ENCODE assay signal across 1 cellular context in genomic region chr12:120292411-120292660, GRCh38.
A peak's percentile ranks its signal among the peaks of the same experiment; 100 is the strongest.
TF ChIP-seq lines count a peak whose summit lies in the region.

No MANE protein-coding gene starts in this region.

TF ChIP-seq in K562, 482 proteins besides CTCF, POLR2A, EP300 and RAD21 (continued from another document and continues in another):
- TF ChIP-seq, protein P1, sequence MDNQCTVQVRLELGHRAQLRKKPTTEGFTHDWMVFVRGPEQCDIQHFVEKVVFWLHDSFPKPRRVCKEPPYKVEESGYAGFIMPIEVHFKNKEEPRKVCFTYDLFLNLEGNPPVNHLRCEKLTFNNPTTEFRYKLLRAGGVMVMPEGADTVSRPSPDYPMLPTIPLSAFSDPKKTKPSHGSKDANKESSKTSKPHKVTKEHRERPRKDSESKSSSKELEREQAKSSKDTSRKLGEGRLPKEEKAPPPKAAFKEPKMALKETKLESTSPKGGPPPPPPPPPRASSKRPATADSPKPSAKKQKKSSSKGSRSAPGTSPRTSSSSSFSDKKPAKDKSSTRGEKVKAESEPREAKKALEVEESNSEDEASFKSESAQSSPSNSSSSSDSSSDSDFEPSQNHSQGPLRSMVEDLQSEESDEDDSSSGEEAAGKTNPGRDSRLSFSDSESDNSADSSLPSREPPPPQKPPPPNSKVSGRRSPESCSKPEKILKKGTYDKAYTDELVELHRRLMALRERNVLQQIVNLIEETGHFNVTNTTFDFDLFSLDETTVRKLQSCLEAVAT (IDR thresholded peaks at IDR 0.05), result no peak
- TF ChIP-seq, protein P2, sequence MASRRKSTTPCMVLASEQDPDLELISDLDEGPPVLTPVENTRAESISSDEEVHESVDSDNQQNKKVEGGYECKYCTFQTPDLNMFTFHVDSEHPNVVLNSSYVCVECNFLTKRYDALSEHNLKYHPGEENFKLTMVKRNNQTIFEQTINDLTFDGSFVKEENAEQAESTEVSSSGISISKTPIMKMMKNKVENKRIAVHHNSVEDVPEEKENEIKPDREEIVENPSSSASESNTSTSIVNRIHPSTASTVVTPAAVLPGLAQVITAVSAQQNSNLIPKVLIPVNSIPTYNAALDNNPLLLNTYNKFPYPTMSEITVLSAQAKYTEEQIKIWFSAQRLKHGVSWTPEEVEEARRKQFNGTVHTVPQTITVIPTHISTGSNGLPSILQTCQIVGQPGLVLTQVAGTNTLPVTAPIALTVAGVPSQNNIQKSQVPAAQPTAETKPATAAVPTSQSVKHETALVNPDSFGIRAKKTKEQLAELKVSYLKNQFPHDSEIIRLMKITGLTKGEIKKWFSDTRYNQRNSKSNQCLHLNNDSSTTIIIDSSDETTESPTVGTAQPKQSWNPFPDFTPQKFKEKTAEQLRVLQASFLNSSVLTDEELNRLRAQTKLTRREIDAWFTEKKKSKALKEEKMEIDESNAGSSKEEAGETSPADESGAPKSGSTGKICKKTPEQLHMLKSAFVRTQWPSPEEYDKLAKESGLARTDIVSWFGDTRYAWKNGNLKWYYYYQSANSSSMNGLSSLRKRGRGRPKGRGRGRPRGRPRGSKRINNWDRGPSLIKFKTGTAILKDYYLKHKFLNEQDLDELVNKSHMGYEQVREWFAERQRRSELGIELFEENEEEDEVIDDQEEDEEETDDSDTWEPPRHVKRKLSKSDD (conservative IDR thresholded peaks at IDR 0.05; ENCODE audit: low read length), result no peak
- TF ChIP-seq ZBTB8A (IDR thresholded peaks at IDR 0.05; ENCODE audit: partially characterized antibody) (no peak), SAP30 (IDR thresholded peaks at IDR 0.05; ENCODE audit: borderline replicate concordance, insufficient read depth, low read depth, low read length, poor library complexity, severe bottlenecking) (peak; percentile 18), NCOR1 (IDR thresholded peaks at IDR 0.05) (no peak), ZKSCAN1 (IDR thresholded peaks at IDR 0.05; ENCODE audit: low read depth, low read length) (0 out of 2 replicates have a peak, but pooled peaks have one; percentile 3), ZSCAN29 (IDR thresholded peaks at IDR 0.05) (no peak), TCF3 (CRISPR knock-in tag; IDR thresholded peaks at IDR 0.05) (no peak), ZNF830 (CRISPR knock-in tag; IDR thresholded peaks at IDR 0.05) (no peak), ZNF512 (tag; IDR thresholded peaks at IDR 0.05) (no peak), SPI1 (IDR thresholded peaks at IDR 0.05; ENCODE audit: borderline replicate concordance, low read depth, low read length) (no peak), ZEB2 (IDR thresholded peaks at IDR 0.05) (no peak), ZNF518B (CRISPR knock-in tag; IDR thresholded peaks at IDR 0.05) (no peak), NFE2L1 (tag; IDR thresholded peaks at IDR 0.05; ENCODE audit: borderline replicate concordance, low read depth) (no peak), TRIM28 (IDR thresholded peaks at IDR 0.05) (no peak), KAT8 (IDR thresholded peaks at IDR 0.05; ENCODE audit: low read depth) (no peak), SNRNP70 (optimal IDR thresholded peaks at IDR 0.05; ENCODE audit: low read depth, low read length) (no peak), ZNF140 (CRISPR knock-in tag; IDR thresholded peaks at IDR 0.05) (no peak), RFX1 (IDR thresholded peaks at IDR 0.05) (no peak), CEBPZ (IDR thresholded peaks at IDR 0.05; ENCODE audit: borderline replicate concordance, low read depth, low read length) (no peak), ZNF57 (CRISPR knock-in tag; IDR thresholded peaks at IDR 0.05) (no peak), ZNF436 (CRISPR knock-in tag; IDR thresholded peaks at IDR 0.05) (no peak), FOXK1 (CRISPR knock-in tag; IDR thresholded peaks at IDR 0.05; ENCODE audit: borderline replicate concordance) (no peak), HNRNPLL (IDR thresholded peaks at IDR 0.05; ENCODE audit: low read depth, low read length, poor library complexity, severe bottlenecking) (no peak), SRF (CRISPR knock-in tag; IDR thresholded peaks at IDR 0.05) (no peak), ZNF41 (CRISPR knock-in tag; conservative IDR thresholded peaks at IDR 0.05) (no peak), FOXJ3 (CRISPR knock-in tag; IDR thresholded peaks at IDR 0.05) (no peak), ZNF780A (CRISPR knock-in tag; IDR thresholded peaks at IDR 0.05) (no peak), ZNF445 (CRISPR knock-in tag; IDR thresholded peaks at IDR 0.05; ENCODE audit: low read depth) (no peak), WHSC1 (IDR thresholded peaks at IDR 0.05; ENCODE audit: low read length) (no peak), RHOXF2B (CRISPR knock-in tag; conservative IDR thresholded peaks at IDR 0.05) (no peak), ZNF408 (CRISPR knock-in tag; IDR thresholded peaks at IDR 0.05; ENCODE audit: low read depth) (no peak), SMAD4 (CRISPR knock-in tag; conservative IDR thresholded peaks at IDR 0.05) (no peak), USF1 (CRISPR knock-in tag; IDR thresholded peaks at IDR 0.05) (no peak)
- TF ChIP-seq, protein P3, sequence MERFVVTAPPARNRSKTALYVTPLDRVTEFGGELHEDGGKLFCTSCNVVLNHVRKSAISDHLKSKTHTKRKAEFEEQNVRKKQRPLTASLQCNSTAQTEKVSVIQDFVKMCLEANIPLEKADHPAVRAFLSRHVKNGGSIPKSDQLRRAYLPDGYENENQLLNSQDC (CRISPR knock-in tag; IDR thresholded peaks at IDR 0.05), result no peak
- TF ChIP-seq, protein P4, sequence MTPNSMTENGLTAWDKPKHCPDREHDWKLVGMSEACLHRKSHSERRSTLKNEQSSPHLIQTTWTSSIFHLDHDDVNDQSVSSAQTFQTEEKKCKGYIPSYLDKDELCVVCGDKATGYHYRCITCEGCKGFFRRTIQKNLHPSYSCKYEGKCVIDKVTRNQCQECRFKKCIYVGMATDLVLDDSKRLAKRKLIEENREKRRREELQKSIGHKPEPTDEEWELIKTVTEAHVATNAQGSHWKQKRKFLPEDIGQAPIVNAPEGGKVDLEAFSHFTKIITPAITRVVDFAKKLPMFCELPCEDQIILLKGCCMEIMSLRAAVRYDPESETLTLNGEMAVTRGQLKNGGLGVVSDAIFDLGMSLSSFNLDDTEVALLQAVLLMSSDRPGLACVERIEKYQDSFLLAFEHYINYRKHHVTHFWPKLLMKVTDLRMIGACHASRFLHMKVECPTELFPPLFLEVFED (CRISPR knock-in tag; conservative IDR thresholded peaks at IDR 0.05), result no peak
- TF ChIP-seq, protein P5, sequence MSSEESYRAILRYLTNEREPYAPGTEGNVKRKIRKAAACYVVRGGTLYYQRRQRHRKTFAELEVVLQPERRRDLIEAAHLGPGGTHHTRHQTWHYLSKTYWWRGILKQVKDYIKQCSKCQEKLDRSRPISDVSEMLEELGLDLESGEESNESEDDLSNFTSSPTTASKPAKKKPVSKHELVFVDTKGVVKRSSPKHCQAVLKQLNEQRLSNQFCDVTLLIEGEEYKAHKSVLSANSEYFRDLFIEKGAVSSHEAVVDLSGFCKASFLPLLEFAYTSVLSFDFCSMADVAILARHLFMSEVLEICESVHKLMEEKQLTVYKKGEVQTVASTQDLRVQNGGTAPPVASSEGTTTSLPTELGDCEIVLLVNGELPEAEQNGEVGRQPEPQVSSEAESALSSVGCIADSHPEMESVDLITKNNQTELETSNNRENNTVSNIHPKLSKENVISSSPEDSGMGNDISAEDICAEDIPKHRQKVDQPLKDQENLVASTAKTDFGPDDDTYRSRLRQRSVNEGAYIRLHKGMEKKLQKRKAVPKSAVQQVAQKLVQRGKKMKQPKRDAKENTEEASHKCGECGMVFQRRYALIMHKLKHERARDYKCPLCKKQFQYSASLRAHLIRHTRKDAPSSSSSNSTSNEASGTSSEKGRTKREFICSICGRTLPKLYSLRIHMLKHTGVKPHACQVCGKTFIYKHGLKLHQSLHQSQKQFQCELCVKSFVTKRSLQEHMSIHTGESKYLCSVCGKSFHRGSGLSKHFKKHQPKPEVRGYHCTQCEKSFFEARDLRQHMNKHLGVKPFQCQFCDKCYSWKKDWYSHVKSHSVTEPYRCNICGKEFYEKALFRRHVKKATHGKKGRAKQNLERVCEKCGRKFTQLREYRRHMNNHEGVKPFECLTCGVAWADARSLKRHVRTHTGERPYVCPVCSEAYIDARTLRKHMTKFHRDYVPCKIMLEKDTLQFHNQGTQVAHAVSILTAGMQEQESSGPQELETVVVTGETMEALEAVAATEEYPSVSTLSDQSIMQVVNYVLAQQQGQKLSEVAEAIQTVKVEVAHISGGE (CRISPR knock-in tag; IDR thresholded peaks at IDR 0.05), result no peak
- TF ChIP-seq, protein P6, sequence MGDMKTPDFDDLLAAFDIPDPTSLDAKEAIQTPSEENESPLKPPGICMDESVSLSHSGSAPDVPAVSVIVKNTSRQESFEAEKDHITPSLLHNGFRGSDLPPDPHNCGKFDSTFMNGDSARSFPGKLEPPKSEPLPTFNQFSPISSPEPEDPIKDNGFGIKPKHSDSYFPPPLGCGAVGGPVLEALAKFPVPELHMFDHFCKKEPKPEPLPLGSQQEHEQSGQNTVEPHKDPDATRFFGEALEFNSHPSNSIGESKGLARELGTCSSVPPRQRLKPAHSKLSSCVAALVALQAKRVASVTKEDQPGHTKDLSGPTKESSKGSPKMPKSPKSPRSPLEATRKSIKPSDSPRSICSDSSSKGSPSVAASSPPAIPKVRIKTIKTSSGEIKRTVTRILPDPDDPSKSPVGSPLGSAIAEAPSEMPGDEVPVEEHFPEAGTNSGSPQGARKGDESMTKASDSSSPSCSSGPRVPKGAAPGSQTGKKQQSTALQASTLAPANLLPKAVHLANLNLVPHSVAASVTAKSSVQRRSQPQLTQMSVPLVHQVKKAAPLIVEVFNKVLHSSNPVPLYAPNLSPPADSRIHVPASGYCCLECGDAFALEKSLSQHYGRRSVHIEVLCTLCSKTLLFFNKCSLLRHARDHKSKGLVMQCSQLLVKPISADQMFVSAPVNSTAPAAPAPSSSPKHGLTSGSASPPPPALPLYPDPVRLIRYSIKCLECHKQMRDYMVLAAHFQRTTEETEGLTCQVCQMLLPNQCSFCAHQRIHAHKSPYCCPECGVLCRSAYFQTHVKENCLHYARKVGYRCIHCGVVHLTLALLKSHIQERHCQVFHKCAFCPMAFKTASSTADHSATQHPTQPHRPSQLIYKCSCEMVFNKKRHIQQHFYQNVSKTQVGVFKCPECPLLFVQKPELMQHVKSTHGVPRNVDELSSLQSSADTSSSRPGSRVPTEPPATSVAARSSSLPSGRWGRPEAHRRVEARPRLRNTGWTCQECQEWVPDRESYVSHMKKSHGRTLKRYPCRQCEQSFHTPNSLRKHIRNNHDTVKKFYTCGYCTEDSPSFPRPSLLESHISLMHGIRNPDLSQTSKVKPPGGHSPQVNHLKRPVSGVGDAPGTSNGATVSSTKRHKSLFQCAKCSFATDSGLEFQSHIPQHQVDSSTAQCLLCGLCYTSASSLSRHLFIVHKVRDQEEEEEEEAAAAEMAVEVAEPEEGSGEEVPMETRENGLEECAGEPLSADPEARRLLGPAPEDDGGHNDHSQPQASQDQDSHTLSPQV (IDR thresholded peaks at IDR 0.05), result no peak
